In genomic region chr12:53214221-53214620, GRCh38 we compare ENCODE assay signal across 17 cellular contexts. TPM values are rescaled to one million over a fixed set of nuclear protein-coding genes. Genes with fewer than 3 reads are reported as not detected.
DNase-seq lines count a peak whose midpoint lies in the region; ATAC-seq, FAIRE-seq and TF ChIP-seq lines count a peak whose summit lies in the region.
"Had no signal": no experiment of that assay in that cellular context is flagged by ENCODE, and none has a peak within 500 bp of the region (broad histone marks: within the 10 kb centered on the region; RNA-seq: fewer than 3 reads in every experiment).

No MANE protein-coding gene starts in this region.

- no peak for ATAC-seq in DND-41 (ENCODE audit: insufficient read depth, low read depth)
- ATAC-seq in gastroesophageal sphincter = no peak
- no peak for ATAC-seq in gastrocnemius medialis
- ATAC-seq: stimulated activated naive CD8-positive, alpha-beta T cell treated with anti-CD3 and anti-CD28 coated beads, Interleukin-15, amount 100 ng/mL, for 72 hours had no signal

- peaks cover 10% of the 10 kb centered on the region for H3K4me1 ChIP-seq in DND-41 (ENCODE audit: insufficient read depth, low read length)
- H3K4me1 ChIP-seq in gastroesophageal sphincter = peaks cover 0 to 67% (median 35%) of the 10 kb centered on the region in 3 donors
- H3K4me1 ChIP-seq in gastrocnemius medialis = peaks cover 40 to 46% of the 10 kb centered on the region in 2 donors

- H2AFZ ChIP-seq in DND-41 (ENCODE audit: low read depth, low read length) = 0 out of 2 replicates have a peak overlapping the region, but pooled peaks have one; percentile 68

- DNase-seq in DND-41 = no peak
- no peak for DNase-seq in RWPE1 (ENCODE audit: low spot score)
- no peak for DNase-seq in gastrocnemius medialis
- no peak for DNase-seq in H54 (ENCODE audit: insufficient read length, low spot score)
- no peak for DNase-seq in D721Med (ENCODE audit: insufficient read length, low spot score)
- no peak for DNase-seq in DMS153 (lab: John Stamatoyannopoulos, UW)
- DNase-seq: activated naive CD4-positive, alpha-beta T cell treated with anti-CD3 and anti-CD28 coated beads for 36 hours; effector CD8-positive, alpha-beta T cell; foreskin melanocyte; KBM-7; NCI-H1105 treated with DMSO at 0.1 percent for 48 hours; stimulated activated naive CD8-positive, alpha-beta T cell treated with anti-CD3 and anti-CD28 coated beads, Interleukin-15, amount 100 ng/mL, for 72 hours had no signal

- CTCF ChIA-PET in RWPE1 (lab: Yijun Ruan, JAX) = interaction anchor here (0.9 to 2.6 kb wide), 16 partner anchors 11 to 148 kb away, joined by 3 to 26 read pairs (median 8); partner anchors contain the start of genes AAAS, MYG1 and PFDN5

- intact Hi-C loops in gastrocnemius medialis (cut with DNase I; ENCODE audit: low total_unique reads) = no loop called here

- no peak overlapping the region for H3K9ac ChIP-seq in DND-41 (ENCODE audit: low read depth, low read length)

- POLR2A ChIA-PET in RWPE1 (lab: Yijun Ruan, JAX; ENCODE audit: low non-redundant PET) = interaction anchor here (1.0 to 1.3 kb wide), 2 partner anchors 10 to 37 kb away, joined by 3 read pairs; a partner anchor contains a TSS

- no peak for TF ChIP-seq EP300 in gastroesophageal sphincter (IDR thresholded peaks at IDR 0.05)

- in situ Hi-C loops in gastrocnemius medialis (cut with MboI; ENCODE audit: low sequenced_read_pairs in 4 of 4) = loop anchor here (5.0 to 10.0 kb wide), 4 partner anchors 68 to 131 kb away; no protein-coding TSS in a partner anchor

- no peak overlapping the region for H3K27ac ChIP-seq in DND-41 (ENCODE audit: low read length)
- H3K27ac ChIP-seq in RWPE1 = peak overlapping the region; percentile 99
- peak overlapping the region in 3 of 4 donors; percentile 34 to 99 (median 39) for H3K27ac ChIP-seq in gastroesophageal sphincter
- peak overlapping the region; percentile 68 to 100 (median 98) for H3K27ac ChIP-seq in gastrocnemius medialis
- H3K27ac ChIP-seq: C4-2B, neutrophil, SJSA1 had no signal

- H3K4me3 ChIP-seq in DND-41 (ENCODE audit: low read depth in 1 of 2, low read length in 2 of 2) = no peak overlapping the region
- no peak overlapping the region for H3K4me3 ChIP-seq in gastroesophageal sphincter
- H3K4me3 ChIP-seq in gastrocnemius medialis = no peak overlapping the region
- H3K4me3 ChIP-seq: SJSA1, skin epidermis had no signal

- TF ChIP-seq POLR2A in gastroesophageal sphincter (IDR thresholded peaks at IDR 0.05) = no peak
- TF ChIP-seq POLR2A in gastrocnemius medialis (IDR thresholded peaks at IDR 0.05) = no peak
- no peak for TF ChIP-seq POLR2A in H54 (IDR thresholded peaks at IDR 0.05; ENCODE audit: low read depth, low read length)

- H3K36me3 ChIP-seq in DND-41 (ENCODE audit: insufficient read depth, low read length) (no peaks in the 10 kb centered on the region), gastroesophageal sphincter (peaks cover 0 to 73% of the 10 kb centered on the region in 2 donors), gastrocnemius medialis (peaks cover 0 to 11% of the 10 kb centered on the region in 2 donors)
- H3K36me3 ChIP-seq: neutrophil had no signal

- no peak overlapping the region for H3K4me2 ChIP-seq in DND-41 (ENCODE audit: insufficient read depth, low read length)

- H3K27me3 ChIP-seq in DND-41 (ENCODE audit: insufficient read depth, low read length, poor library complexity) (peaks cover 3% of the 10 kb centered on the region), gastroesophageal sphincter (no peaks in the 10 kb centered on the region), gastrocnemius medialis (no peaks in the 10 kb centered on the region)
- H3K27me3 ChIP-seq: SJSA1 had no signal

- no peaks in the 10 kb centered on the region for H3K9me3 ChIP-seq in DND-41 (ENCODE audit: insufficient read depth, low read length, severe bottlenecking)
- H3K9me3 ChIP-seq in gastroesophageal sphincter = no peaks in the 10 kb centered on the region
- H3K9me3 ChIP-seq in gastrocnemius medialis = no peaks in the 10 kb centered on the region
- H3K9me3 ChIP-seq: neutrophil, SJSA1 had no signal

- TF ChIP-seq CTCF in DND-41 (IDR thresholded peaks at IDR 0.05; ENCODE audit: borderline replicate concordance, extremely low read depth, low read length, poor library complexity, severe bottlenecking) (no peak), RWPE1 (conservative IDR thresholded peaks at IDR 0.05; ENCODE audit: low read depth) (no peak), gastroesophageal sphincter (IDR thresholded peaks at IDR 0.05) (no peak), gastrocnemius medialis (IDR thresholded peaks at IDR 0.05 in 4 of 5, conservative IDR thresholded peaks at IDR 0.05 in 1 of 5) (no peak), D721Med (IDR thresholded peaks at IDR 0.05; ENCODE audit: insufficient read depth, missing control alignments) (no peak)

- H4K20me1 ChIP-seq in DND-41 (ENCODE audit: insufficient read depth, low read length) = no peaks in the 10 kb centered on the region

- FAIRE-seq in H54 (lab: Jason Lieb, UNC) = no peak
- no peak for FAIRE-seq in D721Med (lab: Jason Lieb, UNC)

- WGBS in gastroesophageal sphincter (ENCODE audit: low coverage in 1 of 2), 2 donors = 50 to 75% methylated on average over 1 to 5 of the region's 5 CpGs

- no peaks in the 10 kb centered on the region for H3K79me2 ChIP-seq in DND-41 (ENCODE audit: insufficient read depth, low read length)

RNA-seq across cellular contexts. Expression of gene ITGB7, which starts 7.2 kb away (rescaled TPM):
- 1 to 10 TPM in 2 of 4 donors, under 1 TPM in 2; 0.40 to 5.8 (median 2.6) TPM for total RNA-seq in gastroesophageal sphincter
- under 1 TPM in 2 of 4 donors, not detected in 2; 0.73 to 0.81 TPM for total RNA-seq in gastrocnemius medialis

RNA-seq across cellular contexts. Expression of gene RARG, which starts 17.8 kb away (rescaled TPM):
- total RNA-seq in gastroesophageal sphincter (10 to 100 TPM; 15.6 to 26.6 (median 22.9) TPM), gastrocnemius medialis (1 to 10 TPM; 4.2 to 5.8 (median 4.9) TPM)

RNA-seq across cellular contexts. Expression of gene CSAD, which starts 33.5 kb away (rescaled TPM):
- total RNA-seq in gastroesophageal sphincter (10 to 100 TPM; 11.3 to 47.5 (median 24.1) TPM), gastrocnemius medialis (10 to 100 TPM in 1 of 4 donors, 1 to 10 TPM in 2, under 1 TPM in 1; 0.68 to 14.9 (median 1.9) TPM)

RNA-seq across cellular contexts. Expression of gene ZNF740, which starts 33.7 kb away (rescaled TPM):
- total RNA-seq in gastroesophageal sphincter = 10 to 100 TPM; 14.9 to 27.7 (median 17.4) TPM
- 1 to 10 TPM; 4.1 to 7.4 (median 5.0) TPM for total RNA-seq in gastrocnemius medialis

RNA-seq across cellular contexts. Expression of gene ESPL1, which starts 53.9 kb away (rescaled TPM):
- total RNA-seq in gastroesophageal sphincter (1 to 10 TPM in 2 of 4 donors, under 1 TPM in 2; 0.13 to 2.3 (median 0.64) TPM), gastrocnemius medialis (under 1 TPM in 3 of 4 donors, not detected in 1; 0.20 to 0.44 (median 0.24) TPM)
